Comparison of ENCODE assay signal across 20 cellular contexts in genomic region chr18:73407506-73407905, GRCh38.
DNase-seq lines count a peak whose midpoint lies in the region; ATAC-seq, FAIRE-seq and TF ChIP-seq lines count a peak whose summit lies in the region.
"Had no signal": no experiment of that assay in that cellular context is flagged by ENCODE, and none has a peak within 500 bp of the region (broad histone marks: within the 10 kb centered on the region; RNA-seq: fewer than 3 reads in every experiment).

No MANE protein-coding gene starts in this region.

- peaks cover 13% of the 10 kb centered on the region for H3K4me1 Mint-ChIP-seq in MCF 10A (ENCODE audit: insufficient read depth, unreplicated experiment)
- no peaks in the 10 kb centered on the region for H3K4me1 Mint-ChIP-seq in T-cell
- H3K4me1 Mint-ChIP-seq: CD4-positive, CD25-positive, alpha-beta regulatory T cell; stimulated activated effector memory CD8-positive, alpha-beta T cell treated with anti-CD3 and anti-CD28 coated beads, Interleukin-12 subunit alpha, Interleukin-12 subunit beta, amount 100 ng/mL, for 72 hours had no signal

- TF ChIP-seq EP300 in HepG2 (IDR thresholded peaks at IDR 0.05; ENCODE audit: low read depth in 2 of 2, low read length in 2 of 2) (no peak), HepG2 (CRISPR knock-in tag; IDR thresholded peaks at IDR 0.05; ENCODE audit: borderline replicate concordance) (no peak)

- peak overlapping the region; percentile 37 for H3K4me2 ChIP-seq in mammary epithelial cell (ENCODE audit: insufficient read depth, low read depth, low read length)
- peak overlapping the region; percentile 38 for H3K4me2 ChIP-seq in smooth muscle cell
- no peak overlapping the region for H3K4me2 ChIP-seq in HepG2 (ENCODE audit: low read depth, low read length)

- ATAC-seq in foreskin keratinocyte (peak; percentile 35), T-cell (replicated peaks in 1 of 4) (no peak), HepG2 (no peak)
- ATAC-seq: activated CD4-positive, CD25-positive, alpha-beta regulatory T cell treated with anti-CD3 and anti-CD28 coated beads, Interleukin-2, amount 50 U/mL, for 24 hours; gastroesophageal sphincter; stimulated activated effector memory CD8-positive, alpha-beta T cell treated with anti-CD3 and anti-CD28 coated beads, Interleukin-12 subunit alpha, Interleukin-12 subunit beta, amount 100 ng/mL, for 72 hours had no signal

- H3K79me2 ChIP-seq in mammary epithelial cell (ENCODE audit: insufficient read depth, low read length) (no peaks in the 10 kb centered on the region), smooth muscle cell (ENCODE audit: low read depth) (no peaks in the 10 kb centered on the region), HepG2 (ENCODE audit: insufficient read depth, low read length) (no peaks in the 10 kb centered on the region)

- H3K9me3 Mint-ChIP-seq in MCF 10A (ENCODE audit: unreplicated experiment) = no peaks in the 10 kb centered on the region
- peaks cover 3 to 10% (median 10%) of the 10 kb centered on the region in 3 donors for H3K9me3 Mint-ChIP-seq in T-cell

- peaks cover 5% of the 10 kb centered on the region for H3F3A ChIP-seq in smooth muscle cell (ENCODE audit: low read depth)

- intact Hi-C loops in mammary epithelial cell (cut with micrococcal nuclease) (no loop called here), MCF 10A (cut with micrococcal nuclease) (no loop called here), HepG2 (cut with micrococcal nuclease; ENCODE audit: unreplicated experiment) (no loop called here)

- H3K9ac ChIP-seq in mammary epithelial cell (ENCODE audit: insufficient read depth, low read length) (no peak overlapping the region), smooth muscle cell (ENCODE audit: low read depth) (peak overlapping the region; percentile 81), HepG2 (ENCODE audit: insufficient read depth, low read depth, low read length) (no peak overlapping the region)

- no peak overlapping the region for H3K4me3 ChIP-seq in mammary epithelial cell (replicated peaks in 1 of 3; ENCODE audit: insufficient read depth in 1 of 3, low read depth in 2 of 3, low read length in 3 of 3)
- no peak overlapping the region for H3K4me3 ChIP-seq in brain microvascular endothelial cell (ENCODE audit: low read depth, low read length)
- H3K4me3 ChIP-seq in smooth muscle cell = no peak overlapping the region
- no peak overlapping the region for H3K4me3 ChIP-seq in HepG2 (replicated peaks in 1 of 3; ENCODE audit: insufficient read depth in 1 of 3, low read depth in 2 of 3, low read length in 3 of 3)
- H3K4me3 ChIP-seq: dorsolateral prefrontal cortex, gastroesophageal sphincter, tibial nerve had no signal

- H3K4me3 Mint-ChIP-seq in MCF 10A (ENCODE audit: unreplicated experiment) (no peak overlapping the region), T-cell (no peak overlapping the region)
- H3K4me3 Mint-ChIP-seq: CD4-positive, CD25-positive, alpha-beta regulatory T cell; stimulated activated effector memory CD8-positive, alpha-beta T cell treated with anti-CD3 and anti-CD28 coated beads, Interleukin-12 subunit alpha, Interleukin-12 subunit beta, amount 100 ng/mL, for 72 hours had no signal

- BruUV-seq in mammary epithelial cell (replicated peaks; lab: Mats Ljungman, UMichigan) = no TSS peak
- BruUV-seq in MCF 10A (replicated peaks; lab: Mats Ljungman, UMichigan) = no TSS peak
- BruUV-seq in HepG2 (replicated peaks; lab: Mats Ljungman, UMichigan) = no TSS peak

- TF ChIP-seq RAD21 in HepG2 (CRISPR knock-in tag; IDR thresholded peaks at IDR 0.05) = no peak

- TF ChIP-seq CTCF in mammary epithelial cell (conservative IDR thresholded peaks at IDR 0.05 in 1 of 2, IDR thresholded peaks at IDR 0.05 in 1 of 2; ENCODE audit: extremely low read depth in 1 of 2, insufficient read depth in 1 of 2, low read depth in 1 of 2, low read length in 2 of 2) (no peak), MCF 10A (IDR thresholded peaks at IDR 0.05; ENCODE audit: unreplicated experiment) (no peak), brain microvascular endothelial cell (IDR thresholded peaks at IDR 0.05; ENCODE audit: low read depth, low read length, missing control alignments) (no peak), foreskin keratinocyte (conservative IDR thresholded peaks at IDR 0.05) (no peak), smooth muscle cell (IDR thresholded peaks at IDR 0.05; ENCODE audit: borderline replicate concordance, insufficient read depth, poor library complexity, severe bottlenecking) (no peak), HepG2 (CRISPR knock-in tag; IDR thresholded peaks at IDR 0.05) (no peak)

- H3K36me3 Mint-ChIP-seq in MCF 10A (ENCODE audit: insufficient read depth, unreplicated experiment) = no peaks in the 10 kb centered on the region
- no peaks in the 10 kb centered on the region for H3K36me3 Mint-ChIP-seq in T-cell
- H3K36me3 Mint-ChIP-seq: CD4-positive, CD25-positive, alpha-beta regulatory T cell; stimulated activated effector memory CD8-positive, alpha-beta T cell treated with anti-CD3 and anti-CD28 coated beads, Interleukin-12 subunit alpha, Interleukin-12 subunit beta, amount 100 ng/mL, for 72 hours had no signal

- H3K27ac Mint-ChIP-seq in MCF 10A (ENCODE audit: low read depth, unreplicated experiment) (no peak overlapping the region), T-cell (no peak overlapping the region)
- H3K27ac Mint-ChIP-seq: CD4-positive, CD25-positive, alpha-beta regulatory T cell; stimulated activated effector memory CD8-positive, alpha-beta T cell treated with anti-CD3 and anti-CD28 coated beads, Interleukin-12 subunit alpha, Interleukin-12 subunit beta, amount 100 ng/mL, for 72 hours had no signal

- peak; percentile 23 for DNase-seq in mammary epithelial cell
- no peak for DNase-seq in MCF 10A (ENCODE audit: unreplicated experiment)
- DNase-seq in brain microvascular endothelial cell = peak; percentile 20
- peak; percentile 25 to 51 for DNase-seq in foreskin keratinocyte
- no peak for DNase-seq in smooth muscle cell (lab: John Stamatoyannopoulos, UW; ENCODE audit: unreplicated experiment)
- no peak for DNase-seq in NCI-H446 (lab: John Stamatoyannopoulos, UW)
- no peak for DNase-seq in T-cell
- no peak for DNase-seq in HepG2 (ENCODE audit: low spot score)
- DNase-seq: activated gamma-delta T cell; aorta; CD4-positive, CD25-positive, alpha-beta regulatory T cell; dorsolateral prefrontal cortex; H7; midbrain; NCI-H2107; T-helper 2 cell had no signal

- H4K20me1 ChIP-seq in mammary epithelial cell (ENCODE audit: insufficient read depth, low read length) (no peaks in the 10 kb centered on the region), smooth muscle cell (ENCODE audit: low read depth) (no peaks in the 10 kb centered on the region), HepG2 (ENCODE audit: insufficient read depth, low read length) (no peaks in the 10 kb centered on the region)

- TF ChIP-seq POLR2A in HepG2 (IDR thresholded peaks at IDR 0.05; ENCODE audit: insufficient read depth in 1 of 2, low read depth in 2 of 2, low read length in 2 of 2) = no peak

- H3K36me3 ChIP-seq in mammary epithelial cell (ENCODE audit: insufficient read depth, low read length) (no peaks in the 10 kb centered on the region), brain microvascular endothelial cell (replicated peaks) (no peaks in the 10 kb centered on the region), smooth muscle cell (ENCODE audit: low read depth) (no peaks in the 10 kb centered on the region), HepG2 (replicated peaks in 1 of 2; ENCODE audit: control insufficient read depth in 1 of 2, insufficient read depth in 2 of 2, low read length in 2 of 2) (no peaks in the 10 kb centered on the region)
- H3K36me3 ChIP-seq: gastroesophageal sphincter, tibial nerve had no signal

- dilution Hi-C loops in mammary epithelial cell (cut with HindIII; ENCODE audit: low sequenced_read_pairs) = no loop called here

- 0% methylated on average over 1 of the region's 1 CpG for WGBS in mammary epithelial cell (ENCODE audit: low coverage, missing lambda C conversion rate)
- 6% methylated on average over 1 of the region's 1 CpG for WGBS in smooth muscle cell (ENCODE audit: low lambda C conversion rate)
- 0% methylated on average over 1 of the region's 1 CpG for WGBS in HepG2 (ENCODE audit: low lambda C conversion rate)

- in situ Hi-C loops in mammary epithelial cell (cut with MboI; ENCODE audit: low sequenced_read_pairs in 2 of 2) = no loop called here
- in situ Hi-C loops in brain microvascular endothelial cell (cut with HindIII; ENCODE audit: low pct_ligation_motif_present, low sequenced_read_pairs) = no loop called here
- in situ Hi-C loops in HepG2 (cut with HindIII; ENCODE audit: extremely low pct_ligation_motif_present, low pct_unique_long_range_greater_than_20kb) = no loop called here

- H2AFZ ChIP-seq in mammary epithelial cell (ENCODE audit: low read depth, low read length) = peak overlapping the region; percentile 92
- H2AFZ ChIP-seq in smooth muscle cell (ENCODE audit: low read depth) = no peak overlapping the region
- no peak overlapping the region for H2AFZ ChIP-seq in HepG2 (ENCODE audit: low read length)

- H3K27me3 ChIP-seq in mammary epithelial cell (ENCODE audit: insufficient read depth, low read length) (no peaks in the 10 kb centered on the region), brain microvascular endothelial cell (replicated peaks) (no peaks in the 10 kb centered on the region), foreskin keratinocyte (no peaks in the 10 kb centered on the region), smooth muscle cell (ENCODE audit: low read depth) (no peaks in the 10 kb centered on the region), HepG2 (ENCODE audit: control insufficient read depth in 1 of 2, insufficient read depth in 2 of 2, low read length in 2 of 2) (no peaks in the 10 kb centered on the region; a peak in 1 of 5 replicates)
- H3K27me3 ChIP-seq: dorsolateral prefrontal cortex, gastroesophageal sphincter, tibial nerve had no signal

- POLR2A ChIA-PET in MCF 10A (lab: Yijun Ruan, JAX) (no interaction called here), T-cell (lab: Charles Lee) (no interaction called here), HepG2 (lab: Yijun Ruan, JAX) (no interaction called here)

- H3K9me3 ChIP-seq in mammary epithelial cell (replicated peaks; ENCODE audit: insufficient read depth, low read length) = no peaks in the 10 kb centered on the region
- H3K9me3 ChIP-seq in smooth muscle cell (replicated peaks; ENCODE audit: low read depth) = no peaks in the 10 kb centered on the region
- H3K9me3 ChIP-seq in HepG2 (ENCODE audit: low read length) = no peaks in the 10 kb centered on the region
- H3K9me3 ChIP-seq: gastroesophageal sphincter, tibial nerve had no signal

- no peaks in the 10 kb centered on the region for H3K27me3 Mint-ChIP-seq in MCF 10A (ENCODE audit: insufficient read depth, unreplicated experiment)
- H3K27me3 Mint-ChIP-seq in T-cell = no peaks in the 10 kb centered on the region
- H3K27me3 Mint-ChIP-seq: CD4-positive, CD25-positive, alpha-beta regulatory T cell had no signal

- FAIRE-seq in HepG2 (lab: Jason Lieb, UNC) = no peak

- H3K27ac ChIP-seq in mammary epithelial cell (ENCODE audit: insufficient read depth, low read depth, low read length) (no peak overlapping the region), brain microvascular endothelial cell (no peak overlapping the region), foreskin keratinocyte (peak overlapping the region; percentile 32), smooth muscle cell (ENCODE audit: low read depth) (peak overlapping the region; percentile 90), HepG2 (ENCODE audit: extremely low read length, insufficient read depth, low read length) (no peak overlapping the region)
- H3K27ac ChIP-seq: dorsolateral prefrontal cortex, gastroesophageal sphincter, tibial nerve had no signal

- H3K4me1 ChIP-seq in mammary epithelial cell (ENCODE audit: insufficient read depth, low read length) (peaks cover 14% of the 10 kb centered on the region), foreskin keratinocyte (peaks cover 8% of the 10 kb centered on the region), smooth muscle cell (ENCODE audit: low read depth) (peaks cover 17% of the 10 kb centered on the region), HepG2 (ENCODE audit: insufficient read depth, low read length) (no peaks in the 10 kb centered on the region)
- H3K4me1 ChIP-seq: gastroesophageal sphincter, tibial nerve had no signal

- CTCF ChIA-PET in mammary epithelial cell (lab: Charles Lee; ENCODE audit: low non-redundant PET) (no interaction called here), MCF 10A (lab: Yijun Ruan, JAX) (no interaction called here), T-cell (lab: Charles Lee) (no interaction called here), HepG2 (lab: Yijun Ruan, JAX; ENCODE audit: low intra/inter-chr PET ratio, low total read pairs) (no interaction called here)

Comparison
In these comparisons a context has a peak if more than half of its experiments do, and no peak if none do; other contexts are left out.
1. DNase-seq: peak in mammary epithelial cell (single experiment), brain microvascular endothelial cell (single experiment) and foreskin keratinocyte (2 of 2); none in MCF 10A (single experiment), smooth muscle cell (single experiment), NCI-H446 (0 of 2), T-cell (0 of 34) and HepG2 (single experiment).
2. H3K27ac ChIP-seq: peak in foreskin keratinocyte (single experiment) and smooth muscle cell (single experiment); none in mammary epithelial cell (single experiment), brain microvascular endothelial cell (single experiment) and HepG2 (single experiment).